9 cellular contexts compared by ENCODE assay signal in the genomic region with DNA sequence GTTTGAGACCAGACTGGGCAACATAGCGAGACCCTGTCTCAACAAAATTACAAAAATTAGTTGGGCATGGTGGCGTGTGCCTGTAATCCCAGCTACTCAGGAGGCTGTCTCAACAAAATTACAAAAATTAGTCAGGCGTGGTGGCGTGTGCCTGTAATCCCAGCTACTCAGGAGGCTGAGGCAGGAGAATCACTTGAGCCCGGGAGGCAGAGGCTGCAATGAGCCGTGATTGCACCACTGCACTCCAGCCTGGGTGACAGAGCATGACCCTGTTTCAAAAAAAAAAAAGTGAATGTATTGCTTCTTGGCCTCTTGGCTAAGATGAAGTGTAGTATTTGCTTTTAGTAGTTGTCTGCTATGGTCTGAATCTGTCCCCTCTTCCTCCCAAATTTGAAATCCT. TPM values are rescaled to one million over a fixed set of nuclear protein-coding genes. Genes with fewer than 3 reads are reported as not detected.
"Had no signal": no experiment of that assay in that cellular context is flagged by ENCODE, and none has a peak within 500 bp of the region (broad histone marks: within the 10 kb centered on the region; RNA-seq: fewer than 3 reads in every experiment).

No MANE protein-coding gene starts in this region.

RNA-seq across cellular contexts. Expression of a gene that starts 22.2 kb away (rescaled TPM):
- total RNA-seq: dermis microvascular lymphatic vessel endothelial cell, endodermal cell, glomerular endothelial cell, kidney epithelial cell, lung microvascular endothelial cell, mucosa of gallbladder had no signal
- polyA plus RNA-seq: naive thymus-derived CD4-positive, alpha-beta T cell had no signal

RNA-seq across cellular contexts. Expression of a gene that starts 35.6 kb away (rescaled TPM):
- total RNA-seq: dermis microvascular lymphatic vessel endothelial cell, endodermal cell, gastrocnemius medialis, glomerular endothelial cell, kidney epithelial cell, lung microvascular endothelial cell, mucosa of gallbladder had no signal
- polyA plus RNA-seq: naive thymus-derived CD4-positive, alpha-beta T cell had no signal

RNA-seq across cellular contexts. Expression of a gene that starts 49.7 kb away (rescaled TPM):
- total RNA-seq: lung microvascular endothelial cell, mononuclear cell had no signal
- polyA plus RNA-seq: naive thymus-derived CD4-positive, alpha-beta T cell had no signal
